Comparison of ENCODE assay signal across 24 cellular contexts in the genomic region with DNA sequence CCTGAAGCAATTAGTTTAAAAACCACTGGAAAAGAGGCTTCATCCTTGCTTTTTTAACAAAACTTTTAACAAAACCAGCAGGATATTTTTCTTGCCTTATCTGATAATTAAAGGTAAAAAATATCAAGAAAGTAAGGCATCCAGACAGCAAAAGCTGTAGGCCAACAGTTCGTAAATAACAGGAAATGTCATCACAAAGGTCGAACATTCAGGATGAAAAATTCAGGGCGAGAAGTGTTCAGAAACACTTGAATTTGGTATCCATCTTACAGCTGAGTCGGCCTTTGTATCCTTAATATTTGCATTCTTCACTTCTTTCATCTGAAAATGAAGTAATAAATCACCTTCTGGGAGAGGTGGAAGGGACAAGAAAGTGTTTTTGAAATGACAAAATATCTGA. TPM values are rescaled to one million over a fixed set of nuclear protein-coding genes. Genes with fewer than 3 reads are reported as not detected.
"Had no signal": no experiment of that assay in that cellular context is flagged by ENCODE, and none has a peak within 500 bp of the region (broad histone marks: within the 10 kb centered on the region; RNA-seq: fewer than 3 reads in every experiment).

No MANE protein-coding gene starts in this region.

- H3K4me1 ChIP-seq: prostate gland, testis, upper lobe of left lung had no signal

- H3K27me3 Mint-ChIP-seq: memory B cell; natural killer cell treated with Interleukin-12 subunit alpha and Interleukin-12 subunit beta and Interleukin-15 and Interleukin-18, amount 100 ng/mL, for 72 hours; stimulated activated memory B cell treated with anti-CD40 and anti-IgM and Interleukin-4, amounts not matched to agents 10 μg/mL and 1 μg/mL and 100 μg/mL, for 72 hours had no signal

- H3K36me3 Mint-ChIP-seq: memory B cell; naive B cell; natural killer cell treated with Interleukin-12 subunit alpha and Interleukin-12 subunit beta and Interleukin-15 and Interleukin-18, amount 100 ng/mL, for 72 hours; stimulated activated memory B cell treated with anti-CD40 and anti-IgM and Interleukin-4, amounts not matched to agents 10 μg/mL and 1 μg/mL and 100 μg/mL, for 72 hours had no signal

- H3K4me1 Mint-ChIP-seq: endodermal cell, memory B cell, naive B cell, neural crest cell had no signal

- H3K9me3 ChIP-seq: mucosa of descending colon, prostate gland, right atrium auricular region, sigmoid colon, testis, tibial artery, upper lobe of left lung had no signal

- H3K4me3 Mint-ChIP-seq: endodermal cell; memory B cell; naive B cell; natural killer cell treated with Interleukin-12 subunit alpha and Interleukin-12 subunit beta and Interleukin-15 and Interleukin-18, amount 100 ng/mL, for 72 hours; neural crest cell; stimulated activated memory B cell treated with anti-CD40 and anti-IgM and Interleukin-4, amounts not matched to agents 10 μg/mL and 1 μg/mL and 100 μg/mL, for 72 hours had no signal

- DNase-seq: cerebellar nuclear complex; effector CD8-positive, alpha-beta T cell; endodermal cell; erythroblast; head of caudate nucleus; mucosa of descending colon; naive B cell; nucleus accumbens; sigmoid colon; stimulated activated CD4-positive, alpha-beta T cell treated with anti-CD3 and anti-CD28 coated beads, Interleukin-2, amount 100 ng/mL, for 24 hours; stimulated activated CD4-positive, alpha-beta T cell treated with anti-CD3 and anti-CD28 coated beads, Interleukin-4, amount 100 ng/mL, for 4 hours; stimulated activated naive CD8-positive, alpha-beta T cell treated with anti-CD3 and anti-CD28 coated beads, Interleukin-15, Interleukin-2, amounts not matched to agents 100 U/mL and 50 U/mL, for 24 hours; substantia nigra; testis; tibial artery; upper lobe of left lung had no signal

- H3K27ac Mint-ChIP-seq: endodermal cell; memory B cell; naive B cell; natural killer cell treated with Interleukin-12 subunit alpha and Interleukin-12 subunit beta and Interleukin-15 and Interleukin-18, amount 100 ng/mL, for 72 hours; stimulated activated memory B cell treated with anti-CD40 and anti-IgM and Interleukin-4, amounts not matched to agents 10 μg/mL and 1 μg/mL and 100 μg/mL, for 72 hours had no signal

- H3K27me3 ChIP-seq: right atrium auricular region, sigmoid colon, testis, tibial artery, upper lobe of left lung had no signal

- H3K4me3 ChIP-seq: lung, mucosa of descending colon, prostate gland, right atrium auricular region, sigmoid colon, testis, tibial artery, upper lobe of left lung had no signal

- H3K36me3 ChIP-seq: prostate gland, right atrium auricular region, sigmoid colon, tibial artery, upper lobe of left lung had no signal

- ATAC-seq: left lobe of liver; mucosa of descending colon; natural killer cell treated with Interleukin-12 subunit alpha and Interleukin-12 subunit beta and Interleukin-15 and Interleukin-18, amount 100 ng/mL, for 72 hours; stimulated activated memory B cell treated with anti-CD40 and anti-IgM and Interleukin-4, amounts not matched to agents 10 μg/mL and 1 μg/mL and 100 μg/mL, for 72 hours; stimulated activated naive CD8-positive, alpha-beta T cell treated with anti-CD3 and anti-CD28 coated beads, Interleukin-15, Interleukin-2, amounts not matched to agents 100 U/mL and 50 U/mL, for 24 hours had no signal

- H3K9me3 Mint-ChIP-seq: memory B cell; natural killer cell treated with Interleukin-12 subunit alpha and Interleukin-12 subunit beta and Interleukin-15 and Interleukin-18, amount 100 ng/mL, for 72 hours; neural crest cell; stimulated activated memory B cell treated with anti-CD40 and anti-IgM and Interleukin-4, amounts not matched to agents 10 μg/mL and 1 μg/mL and 100 μg/mL, for 72 hours had no signal

- H3K27ac ChIP-seq: prostate gland, right atrium auricular region, sigmoid colon, testis, tibial artery, upper lobe of left lung had no signal

RNA-seq across cellular contexts. Expression of gene FILIP1, which starts 8.2 kb away (rescaled TPM):
- total RNA-seq: natural killer cell treated with Interleukin-12 subunit alpha and Interleukin-12 subunit beta and Interleukin-15 and Interleukin-18, amount 100 ng/mL, for 72 hours had no signal
